Comparison of ENCODE assay signal across 16 cellular contexts in the genomic region with DNA sequence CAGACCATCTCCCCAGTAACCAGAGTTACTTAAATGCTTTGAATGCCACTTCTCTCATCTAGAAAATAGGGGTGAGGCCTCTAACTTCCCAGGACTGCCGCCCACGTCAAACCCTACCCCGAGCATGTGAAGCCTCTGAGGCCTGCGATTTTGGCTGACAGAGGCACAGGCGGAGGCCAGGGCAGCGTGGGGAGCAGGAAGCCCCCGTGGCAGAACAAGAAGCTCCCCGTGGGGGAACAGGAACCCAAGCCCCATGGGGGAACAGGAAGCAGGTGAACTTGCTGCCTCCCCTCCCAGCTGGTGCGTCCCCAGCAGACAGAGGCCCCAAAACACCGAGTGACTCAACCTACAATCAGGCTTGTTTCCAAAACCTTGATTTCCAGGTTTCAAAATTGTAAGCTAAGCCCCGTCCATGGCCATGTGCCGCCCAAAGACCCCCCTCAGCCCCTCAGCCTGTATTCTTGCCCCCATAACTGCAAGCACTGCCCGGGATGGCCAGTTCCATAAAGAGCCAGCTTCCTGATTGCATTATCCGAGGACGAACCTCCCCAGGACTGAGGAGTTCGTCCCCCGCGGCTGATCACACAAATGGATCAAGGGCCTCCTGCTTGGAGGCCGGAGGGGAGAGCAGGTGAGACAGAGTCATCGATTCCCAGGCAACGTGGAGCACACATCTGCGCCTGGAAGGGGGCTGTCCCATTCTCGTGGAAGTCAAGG. TPM values are rescaled to one million over a fixed set of nuclear protein-coding genes. Genes with fewer than 3 reads are reported as not detected.
DNase-seq lines count a peak whose midpoint lies in the region; ATAC-seq, FAIRE-seq and TF ChIP-seq lines count a peak whose summit lies in the region.
"Had no signal": no experiment of that assay in that cellular context is flagged by ENCODE, and none has a peak within 500 bp of the region (broad histone marks: within the 10 kb centered on the region; RNA-seq: fewer than 3 reads in every experiment).

No MANE protein-coding gene starts in this region.

- H3K4me1 Mint-ChIP-seq in glutamatergic neuron (ENCODE audit: low read depth, unreplicated experiment) = peaks cover 20% of the 10 kb centered on the region

- no peaks in the 10 kb centered on the region for H4K20me1 ChIP-seq in HepG2 (ENCODE audit: insufficient read depth, low read length)

- FAIRE-seq in HepG2 (lab: Jason Lieb, UNC) = no peak
- FAIRE-seq: bronchial epithelial cell had no signal

- no peaks in the 10 kb centered on the region for H3K79me2 ChIP-seq in HepG2 (ENCODE audit: insufficient read depth, low read length)

- H3K18ac ChIP-seq in mesenchymal stem cell (ENCODE audit: low read depth in 1 of 2, low read length in 2 of 2) = no peak overlapping the region

- H4K91ac ChIP-seq in mesenchymal stem cell (ENCODE audit: low read length) = peak overlapping the region; percentile 7

- no peak overlapping the region for H4K8ac ChIP-seq in mesenchymal stem cell (ENCODE audit: low read length)

- H3K36me3 ChIP-seq in right lobe of liver = no peaks in the 10 kb centered on the region
- H3K36me3 ChIP-seq in HepG2 (replicated peaks in 1 of 2; ENCODE audit: control insufficient read depth in 1 of 2, insufficient read depth in 2 of 2, low read length in 2 of 2) = no peaks in the 10 kb centered on the region
- H3K36me3 ChIP-seq in mesenchymal stem cell (ENCODE audit: control insufficient read depth in 1 of 2, insufficient read depth in 2 of 2, low read depth in 1 of 2, low read length in 2 of 2) = no peaks in the 10 kb centered on the region
- H3K36me3 ChIP-seq in BE2C = no peaks in the 10 kb centered on the region
- H3K36me3 ChIP-seq: upper lobe of left lung had no signal

- no peak overlapping the region for H3K4me2 ChIP-seq in HepG2 (ENCODE audit: low read depth, low read length)
- H3K4me2 ChIP-seq in mesenchymal stem cell (ENCODE audit: low read length, poor library complexity, severe bottlenecking) = no peak overlapping the region

- peak in 3 of 4 donors; percentile 27 to 39 (median 31) for ATAC-seq in right lobe of liver
- ATAC-seq in HepG2 = no peak
- ATAC-seq in HG03342 (IDR thresholded peaks at IDR 0.05; ENCODE audit: unreplicated experiment) = no peak

- H3K27ac ChIP-seq in right lobe of liver (no peak overlapping the region), HepG2 (ENCODE audit: extremely low read length, insufficient read depth, low read length) (no peak overlapping the region), mesenchymal stem cell (ENCODE audit: low read length, poor library complexity, severe bottlenecking) (no peak overlapping the region)
- H3K27ac ChIP-seq: PC-9, psoas muscle, upper lobe of left lung had no signal

- no peak overlapping the region for H3K23ac ChIP-seq in mesenchymal stem cell (ENCODE audit: low read length in 2 of 2)

- H2BK5ac ChIP-seq in mesenchymal stem cell (ENCODE audit: low read depth, low read length, poor library complexity, severe bottlenecking) = no peak overlapping the region

- H2AFZ ChIP-seq in HepG2 (ENCODE audit: low read length) (no peak overlapping the region), mesenchymal stem cell (ENCODE audit: low read depth, low read length) (no peak overlapping the region)
- H2AFZ ChIP-seq: PC-9 had no signal

- H3K4me1 ChIP-seq in right lobe of liver (no peaks in the 10 kb centered on the region), HepG2 (ENCODE audit: insufficient read depth, low read length) (no peaks in the 10 kb centered on the region), mesenchymal stem cell (ENCODE audit: control insufficient read depth, insufficient read depth, low read depth, low read length) (peaks cover 2% of the 10 kb centered on the region), BE2C (no peaks in the 10 kb centered on the region)

- no peak for TF ChIP-seq RAD21 in HepG2 (CRISPR knock-in tag; IDR thresholded peaks at IDR 0.05)

- POLR2A ChIA-PET in HepG2 (lab: Yijun Ruan, JAX) = no interaction called here

- no peak overlapping the region for H2BK12ac ChIP-seq in mesenchymal stem cell (ENCODE audit: low read length in 2 of 2)

- H3K9me3 ChIP-seq in right lobe of liver (no peaks in the 10 kb centered on the region), HepG2 (ENCODE audit: low read length) (no peaks in the 10 kb centered on the region), mesenchymal stem cell (ENCODE audit: control insufficient read depth, low read length) (no peaks in the 10 kb centered on the region), BE2C (no peaks in the 10 kb centered on the region)
- H3K9me3 ChIP-seq: psoas muscle, upper lobe of left lung had no signal

- TF ChIP-seq CTCF in right lobe of liver (IDR thresholded peaks at IDR 0.05) (no peak), HepG2 (CRISPR knock-in tag; IDR thresholded peaks at IDR 0.05) (no peak), glutamatergic neuron (IDR thresholded peaks at IDR 0.05; ENCODE audit: partially characterized antibody, unreplicated experiment) (no peak), BE2C (IDR thresholded peaks at IDR 0.05; ENCODE audit: low read depth, low read length) (no peak)

- no peak for DNase-seq in right lobe of liver
- no peak for DNase-seq in HepG2 (ENCODE audit: low spot score)
- peak; percentile 60 for DNase-seq in NOMO-1 treated with dmso at 0.1 percent for 144 hours (lab: John Stamatoyannopoulos, UW; ENCODE audit: unreplicated experiment)
- no peak for DNase-seq in mesenchymal stem cell
- no peak for DNase-seq in glutamatergic neuron
- DNase-seq in GM03348 (ENCODE audit: low spot score) = no peak
- no peak for DNase-seq in BE2C
- DNase-seq: GOT3, NCI-H187 treated with DMSO at 0.1 percent for 48 hours had no signal

- H3K4ac ChIP-seq in mesenchymal stem cell (ENCODE audit: low read depth in 1 of 2, low read length in 2 of 2) = no peak overlapping the region

- H3K4me3 ChIP-seq in right lobe of liver = no peak overlapping the region
- H3K4me3 ChIP-seq in HepG2 (replicated peaks in 1 of 3; ENCODE audit: insufficient read depth in 1 of 3, low read depth in 2 of 3, low read length in 3 of 3) = no peak overlapping the region
- no peak overlapping the region for H3K4me3 ChIP-seq in mesenchymal stem cell (ENCODE audit: insufficient read depth in 1 of 2, low read depth in 1 of 2, low read length in 2 of 2)
- no peak overlapping the region for H3K4me3 ChIP-seq in BE2C (ENCODE audit: low read depth, low read length)
- H3K4me3 ChIP-seq: K562, PC-9, psoas muscle, upper lobe of left lung had no signal

- BruUV-seq in HepG2 (replicated peaks; lab: Mats Ljungman, UMichigan) = no TSS peak

- H3K4me3 Mint-ChIP-seq in glutamatergic neuron (ENCODE audit: unreplicated experiment) = no peak overlapping the region
- H3K4me3 Mint-ChIP-seq: activated naive CD8-positive, alpha-beta T cell treated with anti-CD3 and anti-CD28 coated beads, Interleukin-2, amount 10 ng/mL, durations not matched to agents 7 days and 5 days had no signal

- WGBS in right lobe of liver (ENCODE audit: insufficient coverage, low coverage, low lambda C conversion rate, missing lambda C conversion rate) = 30% methylated on average over 6 of the region's 23 CpGs
- 37% methylated on average over 13 of the region's 23 CpGs for WGBS in HepG2 (ENCODE audit: low lambda C conversion rate)
- 83% methylated on average over 23 of the region's 23 CpGs for WGBS in mesenchymal stem cell

- no peaks in the 10 kb centered on the region for H3K79me1 ChIP-seq in mesenchymal stem cell (replicated peaks; ENCODE audit: low read length, poor library complexity, severe bottlenecking)

- in situ Hi-C loops in HepG2 (cut with HindIII; ENCODE audit: extremely low pct_ligation_motif_present, low pct_unique_long_range_greater_than_20kb) = loop anchor here (5.0 kb wide), 1 partner anchor 266 kb away; no protein-coding TSS in a partner anchor

- H3K9ac ChIP-seq in HepG2 (ENCODE audit: insufficient read depth, low read depth, low read length) (no peak overlapping the region), mesenchymal stem cell (ENCODE audit: low read length) (no peak overlapping the region)

- H3K27me3 ChIP-seq in right lobe of liver (no peaks in the 10 kb centered on the region), HepG2 (ENCODE audit: control insufficient read depth in 1 of 2, insufficient read depth in 2 of 2, low read length in 2 of 2) (peaks cover 2 to 40% of the 10 kb centered on the region in 2 experiments; a peak in 4 of 5 replicates), mesenchymal stem cell (ENCODE audit: control insufficient read depth in 1 of 2, insufficient read depth in 1 of 2, low read length in 2 of 2) (peaks cover 33 to 80% of the 10 kb centered on the region in 2 experiments), BE2C (no peaks in the 10 kb centered on the region)

- H3K14ac ChIP-seq in mesenchymal stem cell (ENCODE audit: low read length in 2 of 2) = no peak overlapping the region

- H3K9me3 Mint-ChIP-seq in glutamatergic neuron (ENCODE audit: unreplicated experiment) = peaks cover 3% of the 10 kb centered on the region
- H3K9me3 Mint-ChIP-seq: activated naive CD8-positive, alpha-beta T cell treated with anti-CD3 and anti-CD28 coated beads, Interleukin-2, amount 10 ng/mL, durations not matched to agents 7 days and 5 days had no signal

- H2BK15ac ChIP-seq in mesenchymal stem cell (ENCODE audit: low read depth, poor library complexity, severe bottlenecking) = no peak overlapping the region

- H2BK120ac ChIP-seq in mesenchymal stem cell (ENCODE audit: low read depth, low read length) = no peak overlapping the region

- no peaks in the 10 kb centered on the region for H3K36me3 Mint-ChIP-seq in glutamatergic neuron (ENCODE audit: unreplicated experiment)
- H3K36me3 Mint-ChIP-seq: activated naive CD8-positive, alpha-beta T cell treated with anti-CD3 and anti-CD28 coated beads, Interleukin-2, amount 10 ng/mL, durations not matched to agents 7 days and 5 days had no signal

- no peak for TF ChIP-seq POLR2A in right lobe of liver (IDR thresholded peaks at IDR 0.05)
- no peak for TF ChIP-seq POLR2A in HepG2 (IDR thresholded peaks at IDR 0.05; ENCODE audit: insufficient read depth in 1 of 2, low read depth in 2 of 2, low read length in 2 of 2)

- H2AK5ac ChIP-seq in mesenchymal stem cell (ENCODE audit: low read length, severe bottlenecking) = no peak overlapping the region

- peaks cover 12% of the 10 kb centered on the region for H3K27me3 Mint-ChIP-seq in glutamatergic neuron (ENCODE audit: unreplicated experiment)

- H3K27ac Mint-ChIP-seq in glutamatergic neuron (ENCODE audit: unreplicated experiment) = no peak overlapping the region
- H3K27ac Mint-ChIP-seq: activated naive CD8-positive, alpha-beta T cell treated with anti-CD3 and anti-CD28 coated beads, Interleukin-2, amount 10 ng/mL, durations not matched to agents 7 days and 5 days had no signal

- CTCF ChIA-PET in HepG2 (lab: Yijun Ruan, JAX; ENCODE audit: low intra/inter-chr PET ratio, low total read pairs) = interaction anchor here (3.3 kb wide), 1 partner anchor 262 kb away, joined by 18 read pairs; no protein-coding TSS in a partner anchor

- no peak for TF ChIP-seq EP300 in HepG2 (IDR thresholded peaks at IDR 0.05; ENCODE audit: low read depth in 2 of 2, low read length in 2 of 2)
- TF ChIP-seq EP300 in HepG2 (CRISPR knock-in tag; IDR thresholded peaks at IDR 0.05; ENCODE audit: borderline replicate concordance) = no peak

- intact Hi-C loops in right lobe of liver (cut with DNase I) = loop anchor here (5.0 kb wide), 2 partner anchors 261 to 266 kb away; no protein-coding TSS in a partner anchor
- intact Hi-C loops in HepG2 (cut with micrococcal nuclease; ENCODE audit: unreplicated experiment) = loop anchor here (10.0 kb wide), 1 partner anchor 288 kb away; no protein-coding TSS in a partner anchor

RNA-seq across cellular contexts. Expression of a gene that starts 36.4 kb away (rescaled TPM):
- total RNA-seq in right lobe of liver (10 to 100 TPM in 1 of 6 experiments, 1 to 10 TPM in 5; 7.5 to 10.4 (median 8.2) TPM), HepG2 (2016; rRNA removed; fragmentation: Illumina TruSeq; extraction: Trizol) (9.9 and 11.0 TPM in 2 replicates), glutamatergic neuron (ENCODE audit: unreplicated experiment) (34.8 TPM)
- total RNA-seq in HepG2 (2016; cell fraction: cytosol; rRNA removed; fragmentation: Illumina TruSeq; extraction: Trizol; ENCODE audit: low read depth) = 3.1 and 4.7 TPM in 2 replicates
- total RNA-seq in HepG2 (2016; cell fraction: insoluble cytoplasmic fraction; rRNA removed; fragmentation: Illumina TruSeq; extraction: Trizol) = 9.0 and 10.9 TPM in 2 replicates
- 4.2 and 4.6 TPM in 2 replicates for total RNA-seq in HepG2 (2016; cell fraction: membrane; rRNA removed; fragmentation: Illumina TruSeq; extraction: Trizol)
- total RNA-seq in HepG2 (2016; cell fraction: nucleus; rRNA removed; fragmentation: Illumina TruSeq; extraction: Trizol) = 8.1 and 9.4 TPM in 2 replicates
- 6.9 and 8.0 TPM in 2 replicates for polyA plus RNA-seq in HepG2 (2011; rRNA removed)
- polyA plus RNA-seq in HepG2 (2011; cell fraction: cytosol; rRNA removed) = 4.9 and 6.4 TPM in 2 replicates
- 14.1 and 18.1 TPM in 2 replicates for polyA plus RNA-seq in HepG2 (2011; cell fraction: nucleus; rRNA removed)
- polyA plus RNA-seq in HepG2 (2012) = 5.4 and 8.7 TPM in 2 replicates
- 0.57 and 0.62 TPM in 2 replicates for polyA plus RNA-seq in HepG2 (2016; cell fraction: cytosol; fragmentation: Illumina TruSeq; extraction: Trizol; ENCODE audit: low read depth)
- polyA plus RNA-seq in HepG2 (2016; cell fraction: insoluble cytoplasmic fraction; fragmentation: Illumina TruSeq; extraction: Trizol; ENCODE audit: low read depth) = 9.2 and 9.6 TPM in 2 replicates
- polyA plus RNA-seq in HepG2 (2016; cell fraction: membrane; fragmentation: Illumina TruSeq; extraction: Trizol; ENCODE audit: low read depth) = 1.5 and 1.8 TPM in 2 replicates
- 12.6 and 13.4 TPM in 2 replicates for polyA plus RNA-seq in HepG2 (2016; cell fraction: nucleus; fragmentation: Illumina TruSeq; extraction: Trizol; ENCODE audit: insufficient read depth, low read depth)
- polyA minus RNA-seq in HepG2 (2011; rRNA and poly(A)+ RNA removed; ENCODE audit: low replicate concordance) = 12.3 and 14.8 TPM in 2 replicates
- polyA minus RNA-seq in HepG2 (2011; cell fraction: cytosol; rRNA and poly(A)+ RNA removed) = 5.7 and 6.2 TPM in 2 replicates
- 11.6 and 14.5 TPM in 2 replicates for polyA minus RNA-seq in HepG2 (2011; cell fraction: nucleus; rRNA and poly(A)+ RNA removed)
- polyA plus RNA-seq in mesenchymal stem cell (2013, experiment 1 of 2) = 11.1 TPM
- 11.3 TPM for polyA plus RNA-seq in mesenchymal stem cell (2013, experiment 2 of 2)
- 18.1 TPM for polyA plus RNA-seq in BE2C (2012; ENCODE audit: insufficient read depth, insufficient read length, low read depth)

Comparison
In these comparisons a context has a peak if more than half of its experiments do, and no peak if none do; other contexts are left out.
1. ATAC-seq: peak in right lobe of liver (3 of 4); none in HepG2 (single experiment) and HG03342 (single experiment).